Comparison of ENCODE assay signal across 13 cellular contexts in the genomic region with DNA sequence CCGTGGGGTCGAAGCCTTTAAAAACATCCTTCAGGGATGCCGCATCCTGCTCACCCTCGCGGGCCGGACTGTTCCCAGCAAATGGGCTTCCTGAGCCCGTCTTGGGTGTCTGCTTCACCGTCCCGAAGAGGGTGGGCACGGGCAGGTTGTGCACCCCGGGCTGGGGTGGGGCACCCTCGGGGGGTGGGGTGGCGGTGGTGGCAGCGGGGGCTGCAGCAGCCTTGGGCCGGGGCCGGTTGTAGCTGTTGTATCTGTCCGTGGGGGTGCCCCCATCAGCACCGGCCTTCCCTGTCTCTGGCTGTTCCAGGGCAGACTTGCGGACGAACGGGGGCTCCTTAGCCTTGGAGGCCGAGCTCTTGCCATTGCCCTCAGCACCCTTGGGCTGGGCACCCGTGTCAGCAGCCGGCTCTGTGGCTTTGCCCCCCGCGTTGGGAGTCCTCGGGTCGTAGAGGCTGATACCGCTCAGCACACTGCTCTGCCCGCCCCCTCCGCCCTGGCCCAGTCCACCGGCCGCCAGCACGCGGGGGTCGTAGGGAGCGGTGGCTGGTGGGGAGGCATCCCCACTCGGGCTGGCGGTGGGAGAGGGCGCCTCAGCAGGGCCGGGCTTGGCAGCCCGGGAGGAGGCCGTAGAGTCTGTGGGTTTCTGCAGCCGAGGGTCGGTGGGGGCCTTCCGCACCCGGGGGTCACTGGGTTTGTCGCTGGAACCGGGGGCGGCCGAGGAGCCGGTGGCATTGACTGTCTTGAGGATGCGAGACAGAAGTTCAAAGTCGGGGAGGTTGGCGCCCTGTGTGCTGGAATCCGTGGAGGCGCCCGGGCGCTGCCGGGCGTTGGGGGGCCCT. TPM values are rescaled to one million over a fixed set of nuclear protein-coding genes. Genes with fewer than 3 reads are reported as not detected.
DNase-seq lines count a peak whose midpoint lies in the region; ATAC-seq and TF ChIP-seq lines count a peak whose summit lies in the region.
"Had no signal": no experiment of that assay in that cellular context is flagged by ENCODE, and none has a peak within 500 bp of the region (broad histone marks: within the 10 kb centered on the region; RNA-seq: fewer than 3 reads in every experiment).

No MANE protein-coding gene starts in this region.

- H3K9ac ChIP-seq in IMR-90 (ENCODE audit: low read depth, low read length), result no peak overlapping the region

- H2AK5ac ChIP-seq in IMR-90 (ENCODE audit: low read depth, low read length), result no peak overlapping the region

- peaks cover 7% of the 10 kb centered on the region; the same call in 1 of the 2 replicates for H3K9me1 ChIP-seq in IMR-90 (ENCODE audit: insufficient read depth, low read length)

- no peak for TF ChIP-seq CTCF in IMR-90 (conservative IDR thresholded peaks at IDR 0.05; ENCODE audit: low read depth, low read length)

- no peak overlapping the region for H3K4me3 Mint-ChIP-seq in activated naive CD8-positive, alpha-beta T cell treated with anti-CD3 and anti-CD28 coated beads, Interleukin-2, amount 10 ng/mL, durations not matched to agents 7 days and 5 days
- no peak overlapping the region for H3K4me3 Mint-ChIP-seq in activated naive CD8-positive, alpha-beta T cell treated with anti-CD3 and anti-CD28 coated beads, Interleukin-2, amount 50 U/mL, for 24 hours
- H3K4me3 Mint-ChIP-seq in stimulated activated naive B cell treated with anti-CD40 and anti-IgM and Interleukin-4, amounts not matched to agents 10 μg/mL and 1 μg/mL and 100 μg/mL, for 72 hours, result no peak overlapping the region
- no peak overlapping the region for H3K4me3 Mint-ChIP-seq in activated naive CD4-positive, alpha-beta T cell treated with anti-CD3 and anti-CD28 coated beads for 36 hours
- H3K4me3 Mint-ChIP-seq: CD8-positive, alpha-beta memory T cell; IgD-negative memory B cell had no signal

- no peaks in the 10 kb centered on the region for H3K9me3 ChIP-seq in IMR-90 (ENCODE audit: control insufficient read depth, insufficient read depth, low read length)

- H4K5ac ChIP-seq in IMR-90 (ENCODE audit: low read depth, low read length), result no peak overlapping the region

- H4K91ac ChIP-seq in IMR-90 (ENCODE audit: insufficient read depth, low read depth, low read length), result no peak overlapping the region

- H3K36me3 ChIP-seq in IMR-90 (ENCODE audit: control insufficient read depth, insufficient read depth, low read length), result peaks cover 61% of the 10 kb centered on the region

- no peak overlapping the region for H3K4ac ChIP-seq in IMR-90 (ENCODE audit: low read depth, low read length)

- intact Hi-C loops in IMR-90 (cut with micrococcal nuclease), result no loop called here
- intact Hi-C loops in activated naive CD4-positive, alpha-beta T cell treated with anti-CD3 and anti-CD28 coated beads for 36 hours (cut with micrococcal nuclease), result no loop called here

- no peaks in the 10 kb centered on the region for H3K27me3 ChIP-seq in IMR-90 (ENCODE audit: control insufficient read depth, insufficient read depth, low read length)

- no peak overlapping the region for H3K4me2 ChIP-seq in IMR-90 (ENCODE audit: low read depth, low read length)

- peaks cover 9% of the 10 kb centered on the region for H3K36me3 Mint-ChIP-seq in activated naive CD8-positive, alpha-beta T cell treated with anti-CD3 and anti-CD28 coated beads, Interleukin-2, amount 10 ng/mL, durations not matched to agents 7 days and 5 days
- peaks cover 21% of the 10 kb centered on the region for H3K36me3 Mint-ChIP-seq in activated naive CD8-positive, alpha-beta T cell treated with anti-CD3 and anti-CD28 coated beads, Interleukin-2, amount 50 U/mL, for 24 hours (ENCODE audit: low read depth)
- H3K36me3 Mint-ChIP-seq in stimulated activated naive B cell treated with anti-CD40 and anti-IgM and Interleukin-4, amounts not matched to agents 10 μg/mL and 1 μg/mL and 100 μg/mL, for 72 hours, result peaks cover 28 to 61% of the 10 kb centered on the region in 2 donors
- H3K36me3 Mint-ChIP-seq in activated naive CD4-positive, alpha-beta T cell treated with anti-CD3 and anti-CD28 coated beads for 36 hours (ENCODE audit: low read depth), result peaks cover 21% of the 10 kb centered on the region
- H3K36me3 Mint-ChIP-seq: IgD-negative memory B cell had no signal

- no TSS peak for BruUV-seq in IMR-90 (replicated peaks; lab: Mats Ljungman, UMichigan)

- H3K4me1 Mint-ChIP-seq in activated naive CD8-positive, alpha-beta T cell treated with anti-CD3 and anti-CD28 coated beads, Interleukin-2, amount 10 ng/mL, durations not matched to agents 7 days and 5 days, result peaks cover 2% of the 10 kb centered on the region
- no peaks in the 10 kb centered on the region for H3K4me1 Mint-ChIP-seq in activated naive CD8-positive, alpha-beta T cell treated with anti-CD3 and anti-CD28 coated beads, Interleukin-2, amount 50 U/mL, for 24 hours
- peaks cover 0 to 3% of the 10 kb centered on the region in 2 donors for H3K4me1 Mint-ChIP-seq in stimulated activated naive B cell treated with anti-CD40 and anti-IgM and Interleukin-4, amounts not matched to agents 10 μg/mL and 1 μg/mL and 100 μg/mL, for 72 hours
- no peaks in the 10 kb centered on the region for H3K4me1 Mint-ChIP-seq in activated naive CD4-positive, alpha-beta T cell treated with anti-CD3 and anti-CD28 coated beads for 36 hours (ENCODE audit: low read depth)
- H3K4me1 Mint-ChIP-seq: IgD-negative memory B cell had no signal

- no peak overlapping the region for H2BK20ac ChIP-seq in IMR-90 (ENCODE audit: low read depth, low read length)

- peaks cover 12% of the 10 kb centered on the region for H4K20me1 ChIP-seq in IMR-90 (ENCODE audit: insufficient read depth, low read length)

- no peaks in the 10 kb centered on the region for H3K9me3 Mint-ChIP-seq in activated naive CD8-positive, alpha-beta T cell treated with anti-CD3 and anti-CD28 coated beads, Interleukin-2, amount 10 ng/mL, durations not matched to agents 7 days and 5 days
- no peaks in the 10 kb centered on the region for H3K9me3 Mint-ChIP-seq in activated naive CD8-positive, alpha-beta T cell treated with anti-CD3 and anti-CD28 coated beads, Interleukin-2, amount 50 U/mL, for 24 hours
- no peaks in the 10 kb centered on the region for H3K9me3 Mint-ChIP-seq in stimulated activated naive B cell treated with anti-CD40 and anti-IgM and Interleukin-4, amounts not matched to agents 10 μg/mL and 1 μg/mL and 100 μg/mL, for 72 hours
- no peaks in the 10 kb centered on the region for H3K9me3 Mint-ChIP-seq in activated naive CD4-positive, alpha-beta T cell treated with anti-CD3 and anti-CD28 coated beads for 36 hours
- H3K9me3 Mint-ChIP-seq: CD8-positive, alpha-beta memory T cell; IgD-negative memory B cell had no signal

- H3K56ac ChIP-seq in IMR-90 (ENCODE audit: extremely low read depth, insufficient read depth, low read length), result no peak overlapping the region

- no peak overlapping the region for H3K4me3 ChIP-seq in IMR-90 (ENCODE audit: insufficient read depth, low read depth, low read length)

- H2BK120ac ChIP-seq in IMR-90 (ENCODE audit: low read depth, low read length), result no peak overlapping the region

- H2BK15ac ChIP-seq in IMR-90 (ENCODE audit: low read depth, low read length), result no peak overlapping the region

- CTCF ChIA-PET in IMR-90 (lab: Yijun Ruan, JAX), result no interaction called here
- CTCF ChIA-PET in activated naive CD4-positive, alpha-beta T cell treated with anti-CD3 and anti-CD28 coated beads for 36 hours (lab: Charles Lee), result no interaction called here

- POLR2A ChIA-PET in activated naive CD8-positive, alpha-beta T cell treated with anti-CD3 and anti-CD28 coated beads, Interleukin-2, amount 10 ng/mL, durations not matched to agents 7 days and 5 days (lab: Charles Lee), result no interaction called here
- POLR2A ChIA-PET in IMR-90 (lab: Charles Lee; ENCODE audit: unreplicated experiment), result no interaction called here

- ATAC-seq in activated naive CD8-positive, alpha-beta T cell treated with anti-CD3 and anti-CD28 coated beads, Interleukin-2, amount 10 ng/mL, durations not matched to agents 7 days and 5 days (ENCODE audit: low read depth), result peak; percentile 6
- ATAC-seq in activated naive CD8-positive, alpha-beta T cell treated with anti-CD3 and anti-CD28 coated beads, Interleukin-2, amount 50 U/mL, for 24 hours, result no peak
- no peak for ATAC-seq in IMR-90 (ENCODE audit: low read depth)
- peak; percentile 9 for ATAC-seq in left lobe of liver
- ATAC-seq in stimulated activated naive B cell treated with anti-CD40 and anti-IgM and Interleukin-4, amounts not matched to agents 10 μg/mL and 1 μg/mL and 100 μg/mL, for 72 hours (replicated peaks), result no peak
- no peak for ATAC-seq in HG03045 (IDR thresholded peaks at IDR 0.05; ENCODE audit: unreplicated experiment)
- ATAC-seq: HCT116 had no signal

- H3K27ac Mint-ChIP-seq in activated naive CD8-positive, alpha-beta T cell treated with anti-CD3 and anti-CD28 coated beads, Interleukin-2, amount 10 ng/mL, durations not matched to agents 7 days and 5 days, result no peak overlapping the region
- no peak overlapping the region for H3K27ac Mint-ChIP-seq in activated naive CD8-positive, alpha-beta T cell treated with anti-CD3 and anti-CD28 coated beads, Interleukin-2, amount 50 U/mL, for 24 hours
- peak overlapping the region; percentile 79 for H3K27ac Mint-ChIP-seq in stimulated activated naive B cell treated with anti-CD40 and anti-IgM and Interleukin-4, amounts not matched to agents 10 μg/mL and 1 μg/mL and 100 μg/mL, for 72 hours
- no peak overlapping the region for H3K27ac Mint-ChIP-seq in activated naive CD4-positive, alpha-beta T cell treated with anti-CD3 and anti-CD28 coated beads for 36 hours
- H3K27ac Mint-ChIP-seq: IgD-negative memory B cell had no signal

- no peak overlapping the region for H3K18ac ChIP-seq in IMR-90 (ENCODE audit: low read depth, low read length)

- dilution Hi-C loops in IMR-90 (cut with HindIII; ENCODE audit: low sequenced_read_pairs, unreplicated experiment), result no loop called here

- no peak for TF ChIP-seq POLR2A in IMR-90 (IDR thresholded peaks at IDR 0.05; ENCODE audit: low read depth, low read length)

- no peak for TF ChIP-seq RAD21 in IMR-90 (IDR thresholded peaks at IDR 0.05; ENCODE audit: low read length)

- no peak overlapping the region for H3K23ac ChIP-seq in IMR-90 (ENCODE audit: low read depth, low read length)

- WGBS in IMR-90 (ENCODE audit: extremely low coverage in 2 of 2, insufficient read length in 1 of 2), 2 experiments, result 94% methylated on average over 34 of the region's 61 CpGs; no CpG with 5 or more reads in 1 of the 2 experiments

- H4K8ac ChIP-seq in IMR-90 (ENCODE audit: low read depth in 2 of 2, low read length in 2 of 2), result no peak overlapping the region

- no peak overlapping the region for H3K27ac ChIP-seq in IMR-90 (ENCODE audit: insufficient read depth, low read length)
- H3K27ac ChIP-seq: 22Rv1 had no signal

- peaks cover 4 to 43% of the 10 kb centered on the region in 2 experiments; a peak in 3 of 4 replicates for H3K79me1 ChIP-seq in IMR-90 (ENCODE audit: low read depth in 1 of 2, low read length in 2 of 2)

- no peaks in the 10 kb centered on the region for H3K27me3 Mint-ChIP-seq in activated naive CD8-positive, alpha-beta T cell treated with anti-CD3 and anti-CD28 coated beads, Interleukin-2, amount 10 ng/mL, durations not matched to agents 7 days and 5 days
- no peaks in the 10 kb centered on the region for H3K27me3 Mint-ChIP-seq in activated naive CD8-positive, alpha-beta T cell treated with anti-CD3 and anti-CD28 coated beads, Interleukin-2, amount 50 U/mL, for 24 hours
- H3K27me3 Mint-ChIP-seq in stimulated activated naive B cell treated with anti-CD40 and anti-IgM and Interleukin-4, amounts not matched to agents 10 μg/mL and 1 μg/mL and 100 μg/mL, for 72 hours, result no peaks in the 10 kb centered on the region
- H3K27me3 Mint-ChIP-seq in activated naive CD4-positive, alpha-beta T cell treated with anti-CD3 and anti-CD28 coated beads for 36 hours (ENCODE audit: low read depth), result no peaks in the 10 kb centered on the region
- H3K27me3 Mint-ChIP-seq: IgD-negative memory B cell had no signal

- DNase-seq in activated naive CD8-positive, alpha-beta T cell treated with anti-CD3 and anti-CD28 coated beads, Interleukin-2, amount 10 ng/mL, durations not matched to agents 7 days and 5 days, result no peak
- no peak for DNase-seq in activated naive CD8-positive, alpha-beta T cell treated with anti-CD3 and anti-CD28 coated beads, Interleukin-2, amount 50 U/mL, for 24 hours
- DNase-seq in IMR-90 (no peak), left lobe of liver (ENCODE audit: low spot score) (no peak)
- DNase-seq in stimulated activated naive B cell treated with anti-CD40 and anti-IgM and Interleukin-4, amounts not matched to agents 10 μg/mL and 1 μg/mL and 100 μg/mL, for 72 hours, result no peak
- DNase-seq in activated naive CD4-positive, alpha-beta T cell treated with anti-CD3 and anti-CD28 coated beads for 36 hours, result no peak
- DNase-seq: CD8-positive, alpha-beta memory T cell; DMS53 had no signal

- no peak overlapping the region for H2BK5ac ChIP-seq in IMR-90 (ENCODE audit: low read depth, low read length, poor library complexity, severe bottlenecking)

- H3K14ac ChIP-seq in IMR-90 (replicated peaks; ENCODE audit: low read depth, low read length), result no peak overlapping the region

- in situ Hi-C loops in IMR-90 (cut with MboI; ENCODE audit: low sequenced_read_pairs), result no loop called here

- H3K4me1 ChIP-seq in IMR-90 (ENCODE audit: control insufficient read depth, insufficient read depth, low read length), result no peaks in the 10 kb centered on the region

- H2AFZ ChIP-seq in IMR-90 (replicated peaks; ENCODE audit: low read length, poor library complexity), result no peak overlapping the region

- peak overlapping the region; percentile 42 for H2AK9ac ChIP-seq in IMR-90 (replicated peaks; ENCODE audit: low read depth, low read length, poor library complexity)

RNA-seq across cellular contexts. Expression of a gene that starts 18.2 kb away (rescaled TPM):
- 10 to 100 TPM; 54.7 to 59.0 TPM for total RNA-seq in activated naive CD8-positive, alpha-beta T cell treated with anti-CD3 and anti-CD28 coated beads, Interleukin-2, amount 10 ng/mL, durations not matched to agents 7 days and 5 days
- 9.2 and 10.6 TPM in 2 replicates for total RNA-seq in IMR-90 (2012; rRNA removed)
- 25.7 and 48.9 TPM in 2 replicates for polyA plus RNA-seq in IMR-90 (2012; rRNA removed)
- polyA plus RNA-seq in IMR-90 (2012; cell fraction: cytosol; rRNA removed), result 61.5 and 62.1 TPM in 2 replicates
- polyA plus RNA-seq in IMR-90 (2012; cell fraction: nucleus; rRNA removed; ENCODE audit: low replicate concordance), result 7.7 and 30.6 TPM in 2 replicates
- 19.2 TPM for total RNA-seq in left lobe of liver
- 10 to 100 TPM; 54.8 to 56.6 TPM for total RNA-seq in activated naive CD4-positive, alpha-beta T cell treated with anti-CD3 and anti-CD28 coated beads for 36 hours

RNA-seq across cellular contexts. Expression of a gene that starts 47.0 kb away (rescaled TPM):
- under 1 TPM; 0.43 to 0.61 TPM for total RNA-seq in activated naive CD8-positive, alpha-beta T cell treated with anti-CD3 and anti-CD28 coated beads, Interleukin-2, amount 10 ng/mL, durations not matched to agents 7 days and 5 days
- total RNA-seq in IMR-90 (2012; rRNA removed) (0.36 and 0.56 TPM in 2 replicates), left lobe of liver (0.08 TPM)
- polyA plus RNA-seq in IMR-90 (2012; rRNA removed), result 5.7 and 7.4 TPM in 2 replicates
- polyA plus RNA-seq in IMR-90 (2012; cell fraction: cytosol; rRNA removed), result 6.7 and 7.2 TPM in 2 replicates
- polyA plus RNA-seq in IMR-90 (2012; cell fraction: nucleus; rRNA removed; ENCODE audit: low replicate concordance), result 6.1 and 23.6 TPM in 2 replicates
- under 1 TPM in 1 of 2 experiments, not detected in 1; 0.21 TPM for total RNA-seq in activated naive CD4-positive, alpha-beta T cell treated with anti-CD3 and anti-CD28 coated beads for 36 hours
- total RNA-seq: Daoy had no signal
- polyA plus RNA-seq: CD8-positive, alpha-beta memory T cell had no signal

RNA-seq across cellular contexts. Expression of a gene that starts 47.0 kb away (rescaled TPM):
- 10 to 100 TPM; 84.3 to 86.0 TPM for total RNA-seq in activated naive CD8-positive, alpha-beta T cell treated with anti-CD3 and anti-CD28 coated beads, Interleukin-2, amount 10 ng/mL, durations not matched to agents 7 days and 5 days
- 3.9 and 5.3 TPM in 2 replicates for total RNA-seq in IMR-90 (2012; rRNA removed)
- 8.9 and 9.3 TPM in 2 replicates for polyA plus RNA-seq in IMR-90 (2012; rRNA removed)
- 5.1 and 5.9 TPM in 2 replicates for polyA plus RNA-seq in IMR-90 (2012; cell fraction: cytosol; rRNA removed)
- 8.7 and 14.9 TPM in 2 replicates for polyA plus RNA-seq in IMR-90 (2012; cell fraction: nucleus; rRNA removed; ENCODE audit: low replicate concordance)
- 18.5 TPM for total RNA-seq in left lobe of liver
- total RNA-seq in activated naive CD4-positive, alpha-beta T cell treated with anti-CD3 and anti-CD28 coated beads for 36 hours, result 10 to 100 TPM; 46.0 to 48.8 TPM

Comparison
In these comparisons a context has a peak if more than half of its experiments do, and no peak if none do; other contexts are left out.
1. ATAC-seq: peak in activated naive CD8-positive, alpha-beta T cell treated with anti-CD3 and anti-CD28 coated beads, Interleukin-2, amount 10 ng/mL, durations not matched to agents 7 days and 5 days (single experiment) and left lobe of liver (single experiment); none in activated naive CD8-positive, alpha-beta T cell treated with anti-CD3 and anti-CD28 coated beads, Interleukin-2, amount 50 U/mL, for 24 hours (single experiment), IMR-90 (single experiment), stimulated activated naive B cell treated with anti-CD40 and anti-IgM and Interleukin-4, amounts not matched to agents 10 μg/mL and 1 μg/mL and 100 μg/mL, for 72 hours (0 of 2) and HG03045 (single experiment).